Comparison of ENCODE assay signal across 9 cellular contexts in genomic region chr6:49551866-49552129, GRCh38. TPM values are rescaled to one million over a fixed set of nuclear protein-coding genes. Genes with fewer than 3 reads are reported as not detected.
DNase-seq lines count a peak whose midpoint lies in the region; ATAC-seq and TF ChIP-seq lines count a peak whose summit lies in the region.
"Had no signal": no experiment of that assay in that cellular context is flagged by ENCODE, and none has a peak within 500 bp of the region (broad histone marks: within the 10 kb centered on the region; RNA-seq: fewer than 3 reads in every experiment).

No MANE protein-coding gene starts in this region.

- no peaks in the 10 kb centered on the region for H3K36me3 ChIP-seq in thoracic aorta

- peak overlapping the region; percentile 25 to 89 (median 74) for H3K4me3 Mint-ChIP-seq in IgD-negative memory B cell

- peaks cover 13 to 15% (median 14%) of the 10 kb centered on the region in 3 donors for H3K4me1 Mint-ChIP-seq in IgD-negative memory B cell

- H3K27me3 ChIP-seq in foreskin keratinocyte (no peaks in the 10 kb centered on the region), thoracic aorta (replicated peaks; ENCODE audit: insufficient read depth) (no peaks in the 10 kb centered on the region)

- H3K4me3 ChIP-seq in GM12864 (ENCODE audit: low read depth, low read length) (peak overlapping the region; percentile 42; the same call in 1 of the 2 replicates), thoracic aorta (peak overlapping the region; percentile 65)

- H3K27me3 Mint-ChIP-seq in IgD-negative memory B cell, result peaks cover 35% of the 10 kb centered on the region

- H3K9me3 Mint-ChIP-seq in IgD-negative memory B cell, result peaks cover 0 to 2% (median 0%) of the 10 kb centered on the region in 3 donors

- H3K9me3 ChIP-seq in thoracic aorta, result no peaks in the 10 kb centered on the region

- peaks cover 1% of the 10 kb centered on the region for H3K36me3 Mint-ChIP-seq in IgD-negative memory B cell

- no peak for TF ChIP-seq CTCF in GM12864 (IDR thresholded peaks at IDR 0.05; ENCODE audit: low read depth, low read length, missing control alignments)
- no peak for TF ChIP-seq CTCF in foreskin keratinocyte (conservative IDR thresholded peaks at IDR 0.05)
- no peak for TF ChIP-seq CTCF in thoracic aorta (IDR thresholded peaks at IDR 0.05)

- no peak overlapping the region for H3K27ac Mint-ChIP-seq in IgD-negative memory B cell

- peak; percentile 53 for ATAC-seq in GM21515 (IDR thresholded peaks at IDR 0.05; ENCODE audit: unreplicated experiment)
- no peak for ATAC-seq in foreskin keratinocyte
- ATAC-seq in thoracic aorta (ENCODE audit: insufficient number of reproducible peaks, low FRiP score, low read depth), result no peak

- peak overlapping the region; percentile 81 for H3K27ac ChIP-seq in foreskin keratinocyte
- no peak overlapping the region for H3K27ac ChIP-seq in thoracic aorta

- peaks cover 22% of the 10 kb centered on the region for H3K4me1 ChIP-seq in foreskin keratinocyte
- H3K4me1 ChIP-seq in thoracic aorta (ENCODE audit: control insufficient read depth in 1 of 2, low read depth in 2 of 2), result peaks cover 3 to 16% of the 10 kb centered on the region in 2 donors

- DNase-seq in GM12864 (ENCODE audit: low read depth) (no peak), foreskin keratinocyte (no peak), thoracic aorta (ENCODE audit: low spot score) (no peak), SHP77 (lab: John Stamatoyannopoulos, UW) (no peak), COLO829 (ENCODE audit: low spot score) (no peak), Kasumi-1 (lab: John Stamatoyannopoulos, UW) (no peak)

RNA-seq across cellular contexts. Expression of gene C6orf141, which starts 1.3 kb away (rescaled TPM):
- polyA plus RNA-seq in IgD-negative memory B cell (not detected), foreskin keratinocyte (10.2 and 13.8 TPM in 2 replicates)
- total RNA-seq in foreskin keratinocyte (19.8 and 21.2 TPM in 2 replicates), thoracic aorta (under 1 TPM; 0.42 to 0.54 TPM)

RNA-seq across cellular contexts. Expression of gene GLYATL3, which starts 52.1 kb away (rescaled TPM):
- polyA plus RNA-seq in IgD-negative memory B cell, result not detected
- not detected in 2 replicates for total RNA-seq in foreskin keratinocyte
- not detected in 2 replicates for polyA plus RNA-seq in foreskin keratinocyte
- total RNA-seq in thoracic aorta, result not detected
- total RNA-seq: glomerular endothelial cell had no signal

Comparison
In these comparisons a context has a peak if more than half of its experiments do, and no peak if none do; other contexts are left out.
1. RNA of gene C6orf141, which starts 1.3 kb away (total RNA-seq): 19.8 to 21.2 TPM in foreskin keratinocyte; 0.42 to 0.54 TPM in thoracic aorta; every median in the first group is over 10 times any median in the second.